31 cellular contexts compared by ENCODE assay signal in genomic region chr12:113439301-113439597, GRCh38. TPM values are rescaled to one million over a fixed set of nuclear protein-coding genes. Genes with fewer than 3 reads are reported as not detected.
"Had no signal": no experiment of that assay in that cellular context is flagged by ENCODE, and none has a peak within 500 bp of the region (broad histone marks: within the 10 kb centered on the region; RNA-seq: fewer than 3 reads in every experiment).

No MANE protein-coding gene starts in this region.

- FAIRE-seq: TTC549 had no signal

- DNase-seq: activated B cell treated with CpG ODN at 0.5 μM for 24 hours; activated CD4-positive, alpha-beta memory T cell treated with anti-CD3 and anti-CD28 coated beads, Interleukin-2, amount 10 ng/mL, durations not matched to agents 7 days and 5 days; activated CD4-positive, alpha-beta T cell treated with anti-CD3 and anti-CD28 coated beads for 1 hour; activated CD4-positive, alpha-beta T cell treated with anti-CD3 and anti-CD28 coated beads for 4 hours; activated CD4-positive, alpha-beta T cell treated with anti-CD3 and anti-CD28 coated beads, Interleukin-2, amount 10 ng/mL, durations not matched to agents 24 days and 14 days; activated CD4-positive, alpha-beta T cell treated with anti-CD3 and anti-CD28 coated beads, Interleukin-2, amount 10 ng/mL, durations not matched to agents 7 days and 5 days; activated CD4-positive, alpha-beta T cell treated with anti-CD3 and anti-CD28 coated beads, Interleukin-2, amount 50 U/mL, for 1 hour; activated CD4-positive, alpha-beta T cell treated with anti-CD3 and anti-CD28 coated beads, Interleukin-2, amount 50 U/mL, for 4 hours; activated CD4-positive, CD25-positive, alpha-beta regulatory T cell; activated CD4-positive, CD25-positive, alpha-beta regulatory T cell treated with anti-CD3 and anti-CD28 coated beads, Interleukin-2, amount 50 U/mL, for 72 hours; activated CD8-positive, alpha-beta memory T cell treated with anti-CD3 and anti-CD28 coated beads for 24 hours; activated CD8-positive, alpha-beta memory T cell treated with anti-CD3 and anti-CD28 coated beads, Interleukin-2, amount 10 ng/mL, durations not matched to agents 7 days and 5 days; activated CD8-positive, alpha-beta memory T cell treated with anti-CD3 and anti-CD28 coated beads, Interleukin-2, amount 50 U/mL, for 4 hours; activated CD8-positive, alpha-beta memory T cell treated with anti-CD3 and anti-CD28 coated beads, Interleukin-2, amount 50 U/mL, for 48 hours; activated T-cell treated with anti-CD3 and anti-CD28 coated beads for 4 hours; activated T-cell treated with anti-CD3 and anti-CD28 coated beads, Interleukin-2, amount 50 U/mL, for 1 hour; T-helper 17 cell; T-helper 2 cell; T-helper 9 cell; T1000 had no signal

- ATAC-seq: activated CD4-positive, alpha-beta T cell treated with anti-CD3 and anti-CD28 coated beads for 36 hours; activated CD4-positive, CD25-positive, alpha-beta regulatory T cell treated with anti-CD3 and anti-CD28 coated beads, Interleukin-2, amount 50 U/mL, for 24 hours; activated CD8-positive, alpha-beta memory T cell treated with anti-CD3 and anti-CD28 coated beads, Interleukin-2, amount 10 ng/mL, durations not matched to agents 7 days and 5 days; activated CD8-positive, alpha-beta T cell treated with anti-CD3 and anti-CD28 coated beads for 36 hours; activated CD8-positive, alpha-beta T cell treated with anti-CD3 and anti-CD28 coated beads, Interleukin-2, amount 10 ng/mL, durations not matched to agents 7 days and 5 days; T-helper 17 cell had no signal

- H3K27ac ChIP-seq: VCaP, WERI-Rb-1 had no signal

- H3K36me3 ChIP-seq: WERI-Rb-1 had no signal

RNA-seq across cellular contexts. Expression of gene SDSL, which starts 17.1 kb away (rescaled TPM):
- total RNA-seq: activated CD4-positive, alpha-beta memory T cell treated with anti-CD3 and anti-CD28 coated beads for 36 hours; activated CD4-positive, alpha-beta memory T cell treated with anti-CD3 and anti-CD28 coated beads, Interleukin-2, amount 10 ng/mL, durations not matched to agents 7 days and 5 days; activated CD8-positive, alpha-beta memory T cell treated with anti-CD3 and anti-CD28 coated beads for 36 hours; activated CD8-positive, alpha-beta T cell treated with anti-CD3 and anti-CD28 coated beads for 36 hours had no signal

RNA-seq across cellular contexts. Expression of gene LHX5, which starts 32.4 kb away (rescaled TPM):
- total RNA-seq: activated B cell treated with CpG ODN at 0.5 μM for 24 hours; activated CD4-positive, alpha-beta memory T cell treated with anti-CD3 and anti-CD28 coated beads for 36 hours; activated CD4-positive, alpha-beta memory T cell treated with anti-CD3 and anti-CD28 coated beads, Interleukin-2, amount 10 ng/mL, durations not matched to agents 7 days and 5 days; activated CD4-positive, alpha-beta T cell treated with anti-CD3 and anti-CD28 coated beads for 36 hours; activated CD4-positive, alpha-beta T cell treated with anti-CD3 and anti-CD28 coated beads, Interleukin-2, amount 10 ng/mL, durations not matched to agents 24 days and 14 days; activated CD4-positive, alpha-beta T cell treated with anti-CD3 and anti-CD28 coated beads, Interleukin-2, amount 10 ng/mL, durations not matched to agents 7 days and 5 days; activated CD8-positive, alpha-beta memory T cell treated with anti-CD3 and anti-CD28 coated beads for 36 hours; activated CD8-positive, alpha-beta memory T cell treated with anti-CD3 and anti-CD28 coated beads, Interleukin-2, amount 10 ng/mL, durations not matched to agents 7 days and 5 days; activated CD8-positive, alpha-beta T cell treated with anti-CD3 and anti-CD28 coated beads for 36 hours; activated CD8-positive, alpha-beta T cell treated with anti-CD3 and anti-CD28 coated beads, Interleukin-2, amount 10 ng/mL, durations not matched to agents 7 days and 5 days; T-helper 1 cell treated with Interleukin-12 subunit alpha and Interleukin-12 subunit beta and Interleukin-4 antibody, amounts not matched to agents 30 ng/mL and 1 ng/mL, for 36 hours; T-helper 17 cell; T-helper 2 cell treated with Interferon-gamma antibody and Interleukin-4, amounts not matched to agents 100 ng/mL and 5 ng/mL, for 36 hours had no signal

RNA-seq across cellular contexts. Expression of gene SDS, which starts 35.6 kb away (rescaled TPM):
- total RNA-seq: activated B cell treated with CpG ODN at 0.5 μM for 24 hours; activated CD4-positive, alpha-beta memory T cell treated with anti-CD3 and anti-CD28 coated beads for 36 hours; activated CD4-positive, alpha-beta memory T cell treated with anti-CD3 and anti-CD28 coated beads, Interleukin-2, amount 10 ng/mL, durations not matched to agents 7 days and 5 days; activated CD4-positive, alpha-beta T cell treated with anti-CD3 and anti-CD28 coated beads for 36 hours; activated CD4-positive, alpha-beta T cell treated with anti-CD3 and anti-CD28 coated beads, Interleukin-2, amount 10 ng/mL, durations not matched to agents 24 days and 14 days; activated CD4-positive, alpha-beta T cell treated with anti-CD3 and anti-CD28 coated beads, Interleukin-2, amount 10 ng/mL, durations not matched to agents 7 days and 5 days; activated CD8-positive, alpha-beta memory T cell treated with anti-CD3 and anti-CD28 coated beads for 36 hours; activated CD8-positive, alpha-beta memory T cell treated with anti-CD3 and anti-CD28 coated beads, Interleukin-2, amount 10 ng/mL, durations not matched to agents 7 days and 5 days; activated CD8-positive, alpha-beta T cell treated with anti-CD3 and anti-CD28 coated beads for 36 hours; activated CD8-positive, alpha-beta T cell treated with anti-CD3 and anti-CD28 coated beads, Interleukin-2, amount 10 ng/mL, durations not matched to agents 7 days and 5 days; T-helper 1 cell treated with Interleukin-12 subunit alpha and Interleukin-12 subunit beta and Interleukin-4 antibody, amounts not matched to agents 30 ng/mL and 1 ng/mL, for 36 hours; T-helper 17 cell; T-helper 2 cell treated with Interferon-gamma antibody and Interleukin-4, amounts not matched to agents 100 ng/mL and 5 ng/mL, for 36 hours had no signal
